ENCODE assay signal across 38 cellular contexts in genomic region chrX:34223574-34223973, GRCh38.
"Had no signal": no experiment of that assay in that cellular context is flagged by ENCODE, and none has a peak within 500 bp of the region (broad histone marks: within the 10 kb centered on the region; RNA-seq: fewer than 3 reads in every experiment).

No MANE protein-coding gene starts in this region.

- H3K4me1 Mint-ChIP-seq: activated naive CD4-positive, alpha-beta T cell treated with anti-CD3 and anti-CD28 coated beads, Interleukin-2, amount 10 ng/mL, durations not matched to agents 7 days and 5 days; activated naive CD4-positive, alpha-beta T cell treated with anti-CD3 and anti-CD28 coated beads, Interleukin-2, amount 50 U/mL, for 24 hours; activated naive CD8-positive, alpha-beta T cell treated with anti-CD3 and anti-CD28 coated beads for 36 hours; activated naive CD8-positive, alpha-beta T cell treated with anti-CD3 and anti-CD28 coated beads, Interleukin-2, amount 10 ng/mL, durations not matched to agents 7 days and 5 days; activated naive CD8-positive, alpha-beta T cell treated with anti-CD3 and anti-CD28 coated beads, Interleukin-2, amount 50 U/mL, for 24 hours; activated T-helper 17 cell treated with anti-CD3 and anti-CD28 coated beads, Interleukin-2, amount 50 U/mL, for 72 hours; brain; central memory CD8-positive, alpha-beta T cell had no signal

- H3K4me3 ChIP-seq: adrenal gland, ascending aorta, breast epithelium, cardiac muscle cell had no signal

- H3K27me3 ChIP-seq: adrenal gland, ascending aorta, brain microvascular endothelial cell, cardiac muscle cell had no signal

- H3K27me3 Mint-ChIP-seq: activated naive CD4-positive, alpha-beta T cell treated with anti-CD3 and anti-CD28 coated beads, Interleukin-2, amount 10 ng/mL, durations not matched to agents 7 days and 5 days; activated naive CD4-positive, alpha-beta T cell treated with anti-CD3 and anti-CD28 coated beads, Interleukin-2, amount 50 U/mL, for 24 hours; activated naive CD8-positive, alpha-beta T cell; activated naive CD8-positive, alpha-beta T cell treated with anti-CD3 and anti-CD28 coated beads for 36 hours; activated naive CD8-positive, alpha-beta T cell treated with anti-CD3 and anti-CD28 coated beads, Interleukin-2, amount 10 ng/mL, durations not matched to agents 7 days and 5 days; activated naive CD8-positive, alpha-beta T cell treated with anti-CD3 and anti-CD28 coated beads, Interleukin-2, amount 50 U/mL, for 24 hours; activated T-cell treated with anti-CD3 and anti-CD28 coated beads, Interleukin-2, amount 50 U/mL, for 24 hours; activated T-helper 17 cell treated with anti-CD3 and anti-CD28 coated beads, Interleukin-2, amount 50 U/mL, for 72 hours; central memory CD8-positive, alpha-beta T cell had no signal

- H3K9me3 Mint-ChIP-seq: activated naive CD4-positive, alpha-beta T cell treated with anti-CD3 and anti-CD28 coated beads for 36 hours; activated naive CD4-positive, alpha-beta T cell treated with anti-CD3 and anti-CD28 coated beads, Interleukin-2, amount 10 ng/mL, durations not matched to agents 7 days and 5 days; activated naive CD4-positive, alpha-beta T cell treated with anti-CD3 and anti-CD28 coated beads, Interleukin-2, amount 50 U/mL, for 24 hours; activated naive CD4-positive, alpha-beta T cell treated with anti-CD3 and anti-CD28 coated beads, Interleukin-2, amount 50 U/mL, for 72 hours; activated naive CD8-positive, alpha-beta T cell treated with anti-CD3 and anti-CD28 coated beads, Interleukin-2, amount 10 ng/mL, durations not matched to agents 7 days and 5 days; activated naive CD8-positive, alpha-beta T cell treated with anti-CD3 and anti-CD28 coated beads, Interleukin-2, amount 50 U/mL, for 24 hours; activated T-cell treated with anti-CD3 and anti-CD28 coated beads, Interleukin-2, amount 50 U/mL, for 4 hours; activated T-helper 17 cell treated with anti-CD3 and anti-CD28 coated beads, Interleukin-2, amount 50 U/mL, for 72 hours; activated T-helper 2 cell treated with anti-CD3 and anti-CD28 coated beads, Interferon-gamma antibody, Interleukin-2, Interleukin-4, amounts not matched to agents 10 μg/mL and 5 μg/mL and 100 μg/mL, durations not matched to agents 14 hours and 24 hours and 36 hours; central memory CD8-positive, alpha-beta T cell had no signal

- H3K4me1 ChIP-seq: adrenal gland, ascending aorta, breast epithelium had no signal

- H3K4me3 Mint-ChIP-seq: activated naive CD4-positive, alpha-beta T cell treated with anti-CD3 and anti-CD28 coated beads for 36 hours; activated naive CD4-positive, alpha-beta T cell treated with anti-CD3 and anti-CD28 coated beads, Interleukin-2, amount 10 ng/mL, durations not matched to agents 7 days and 5 days; activated naive CD4-positive, alpha-beta T cell treated with anti-CD3 and anti-CD28 coated beads, Interleukin-2, amount 50 U/mL, for 24 hours; activated naive CD8-positive, alpha-beta T cell; activated naive CD8-positive, alpha-beta T cell treated with anti-CD3 and anti-CD28 coated beads for 36 hours; activated naive CD8-positive, alpha-beta T cell treated with anti-CD3 and anti-CD28 coated beads, Interleukin-2, amount 10 ng/mL, durations not matched to agents 7 days and 5 days; activated naive CD8-positive, alpha-beta T cell treated with anti-CD3 and anti-CD28 coated beads, Interleukin-2, amount 50 U/mL, for 24 hours; activated T-cell treated with anti-CD3 and anti-CD28 coated beads, Interleukin-2, amount 50 U/mL, for 24 hours; activated T-cell treated with anti-CD3 and anti-CD28 coated beads, Interleukin-2, amount 50 U/mL, for 4 hours; activated T-cell treated with anti-CD3 and anti-CD28 coated beads, Interleukin-2, amount 50 U/mL, for 72 hours; activated T-helper 17 cell treated with anti-CD3 and anti-CD28 coated beads, Interleukin-2, amount 50 U/mL, for 72 hours; brain; central memory CD8-positive, alpha-beta T cell had no signal

- ATAC-seq: activated naive CD4-positive, alpha-beta T cell treated with anti-CD3 and anti-CD28 coated beads, Interleukin-2, amount 50 U/mL, for 72 hours; activated naive CD8-positive, alpha-beta T cell treated with anti-CD3 and anti-CD28 coated beads, Interleukin-2, amount 50 U/mL, for 24 hours; activated T-cell treated with anti-CD3 and anti-CD28 coated beads, Interleukin-2, amount 50 U/mL, for 4 hours; activated T-cell treated with anti-CD3 and anti-CD28 coated beads, Interleukin-2, amount 50 U/mL, for 72 hours; activated T-helper 17 cell treated with anti-CD3 and anti-CD28 coated beads, Interleukin-2, amount 50 U/mL, for 72 hours had no signal

- H3K9me3 ChIP-seq: adrenal gland, breast epithelium had no signal

- DNase-seq: activated effector memory CD4-positive, alpha-beta T cell treated with anti-CD3 and anti-CD28 coated beads, Interleukin-2, amount 50 U/mL, for 16 hours; activated effector memory CD4-positive, alpha-beta T cell treated with Interleukin-2 at 50 U/mL for 16 hours; activated gamma-delta T cell; activated gamma-delta T cell treated with Interleukin-2 at 50 U/mL for 16 hours; activated naive CD4-positive, alpha-beta T cell; activated naive CD4-positive, alpha-beta T cell treated with anti-CD3 and anti-CD28 coated beads for 36 hours; activated naive CD4-positive, alpha-beta T cell treated with anti-CD3 and anti-CD28 coated beads, Interleukin-2, amount 10 ng/mL, durations not matched to agents 7 days and 5 days; activated naive CD4-positive, alpha-beta T cell treated with anti-CD3 and anti-CD28 coated beads, Interleukin-2, amount 50 U/mL, for 16 hours; activated naive CD4-positive, alpha-beta T cell treated with Interleukin-2 at 50 U/mL for 16 hours; activated naive CD8-positive, alpha-beta T cell treated with anti-CD3 and anti-CD28 coated beads for 36 hours; activated naive CD8-positive, alpha-beta T cell treated with anti-CD3 and anti-CD28 coated beads, Interleukin-2, amount 10 ng/mL, durations not matched to agents 7 days and 5 days; activated naive CD8-positive, alpha-beta T cell treated with anti-CD3 and anti-CD28 coated beads, Interleukin-2, amount 50 U/mL, for 24 hours; activated T-cell treated with anti-CD3 and anti-CD28 coated beads, Interleukin-2, amount 50 U/mL, for 1 hour; activated T-cell treated with anti-CD3 and anti-CD28 coated beads, Interleukin-2, amount 50 U/mL, for 24 hours; activated T-cell treated with anti-CD3 and anti-CD28 coated beads, Interleukin-2, amount 50 U/mL, for 4 hours; activated T-cell treated with anti-CD3 and anti-CD28 coated beads, Interleukin-2, amount 50 U/mL, for 48 hours; activated T-cell treated with anti-CD3 and anti-CD28 coated beads, Interleukin-2, amount 50 U/mL, for 72 hours; adrenal gland; amniotic stem cell; amygdala; anterior cingulate cortex; aorta; brain microvascular endothelial cell; caudate nucleus; central memory CD4-positive, alpha-beta T cell; cerebellar nuclear complex had no signal

- H3K36me3 ChIP-seq: adrenal gland, ascending aorta, brain microvascular endothelial cell, breast epithelium, cardiac muscle cell had no signal

- FAIRE-seq: bronchial epithelial cell, colon had no signal

- H3K36me3 Mint-ChIP-seq: activated naive CD4-positive, alpha-beta T cell treated with anti-CD3 and anti-CD28 coated beads, Interleukin-2, amount 10 ng/mL, durations not matched to agents 7 days and 5 days; activated naive CD4-positive, alpha-beta T cell treated with anti-CD3 and anti-CD28 coated beads, Interleukin-2, amount 50 U/mL, for 24 hours; activated naive CD4-positive, alpha-beta T cell treated with anti-CD3 and anti-CD28 coated beads, Interleukin-2, amount 50 U/mL, for 72 hours; activated naive CD8-positive, alpha-beta T cell; activated naive CD8-positive, alpha-beta T cell treated with anti-CD3 and anti-CD28 coated beads for 36 hours; activated naive CD8-positive, alpha-beta T cell treated with anti-CD3 and anti-CD28 coated beads, Interleukin-2, amount 10 ng/mL, durations not matched to agents 7 days and 5 days; brain had no signal

- H3K27ac Mint-ChIP-seq: activated naive CD4-positive, alpha-beta T cell treated with anti-CD3 and anti-CD28 coated beads for 36 hours; activated naive CD4-positive, alpha-beta T cell treated with anti-CD3 and anti-CD28 coated beads, Interleukin-2, amount 10 ng/mL, durations not matched to agents 7 days and 5 days; activated naive CD4-positive, alpha-beta T cell treated with anti-CD3 and anti-CD28 coated beads, Interleukin-2, amount 50 U/mL, for 24 hours; activated naive CD4-positive, alpha-beta T cell treated with anti-CD3 and anti-CD28 coated beads, Interleukin-2, amount 50 U/mL, for 72 hours; activated naive CD8-positive, alpha-beta T cell; activated naive CD8-positive, alpha-beta T cell treated with anti-CD3 and anti-CD28 coated beads for 36 hours; activated naive CD8-positive, alpha-beta T cell treated with anti-CD3 and anti-CD28 coated beads, Interleukin-2, amount 10 ng/mL, durations not matched to agents 7 days and 5 days; activated naive CD8-positive, alpha-beta T cell treated with anti-CD3 and anti-CD28 coated beads, Interleukin-2, amount 50 U/mL, for 24 hours; activated T-cell treated with anti-CD3 and anti-CD28 coated beads, Interleukin-2, amount 50 U/mL, for 24 hours; activated T-cell treated with anti-CD3 and anti-CD28 coated beads, Interleukin-2, amount 50 U/mL, for 72 hours; activated T-helper 17 cell treated with anti-CD3 and anti-CD28 coated beads, Interleukin-2, amount 50 U/mL, for 72 hours; activated T-helper 2 cell treated with anti-CD3 and anti-CD28 coated beads, Interferon-gamma antibody, Interleukin-2, Interleukin-4, amounts not matched to agents 10 μg/mL and 5 μg/mL and 100 μg/mL, durations not matched to agents 14 hours and 24 hours and 36 hours; brain had no signal

- H3K27ac ChIP-seq: adrenal gland, ascending aorta, brain microvascular endothelial cell, breast epithelium, cardiac muscle cell had no signal
